Comparison of ENCODE assay signal across 1 cellular context in the genomic region with DNA sequence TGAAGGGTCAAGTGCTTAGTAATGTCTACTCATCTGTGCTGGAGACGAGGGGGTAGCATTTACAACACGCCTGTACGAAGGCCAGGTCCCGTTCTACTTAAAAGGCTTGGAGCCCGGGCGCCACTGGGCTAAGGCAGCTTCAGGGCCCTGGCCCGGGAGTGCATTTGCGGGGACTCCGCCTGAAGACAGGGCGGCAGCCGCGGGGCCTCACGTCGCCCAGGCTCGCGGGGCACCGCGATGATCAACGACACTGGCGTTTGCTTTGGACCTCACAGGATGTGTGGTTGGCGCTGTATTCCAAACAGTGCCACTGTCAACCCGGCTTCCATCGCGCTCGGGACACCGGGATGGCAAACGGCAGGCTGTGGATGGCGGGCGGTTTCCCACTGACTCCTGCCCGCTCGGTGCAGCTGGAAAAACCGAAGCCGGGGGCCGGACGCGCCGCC.
TF ChIP-seq lines count a peak whose summit lies in the region.

No MANE protein-coding gene starts in this region.

TF ChIP-seq in K562, 482 proteins besides CTCF, POLR2A, EP300 and RAD21 (continued from another document and continues in another):
- TF ChIP-seq, protein P1, sequence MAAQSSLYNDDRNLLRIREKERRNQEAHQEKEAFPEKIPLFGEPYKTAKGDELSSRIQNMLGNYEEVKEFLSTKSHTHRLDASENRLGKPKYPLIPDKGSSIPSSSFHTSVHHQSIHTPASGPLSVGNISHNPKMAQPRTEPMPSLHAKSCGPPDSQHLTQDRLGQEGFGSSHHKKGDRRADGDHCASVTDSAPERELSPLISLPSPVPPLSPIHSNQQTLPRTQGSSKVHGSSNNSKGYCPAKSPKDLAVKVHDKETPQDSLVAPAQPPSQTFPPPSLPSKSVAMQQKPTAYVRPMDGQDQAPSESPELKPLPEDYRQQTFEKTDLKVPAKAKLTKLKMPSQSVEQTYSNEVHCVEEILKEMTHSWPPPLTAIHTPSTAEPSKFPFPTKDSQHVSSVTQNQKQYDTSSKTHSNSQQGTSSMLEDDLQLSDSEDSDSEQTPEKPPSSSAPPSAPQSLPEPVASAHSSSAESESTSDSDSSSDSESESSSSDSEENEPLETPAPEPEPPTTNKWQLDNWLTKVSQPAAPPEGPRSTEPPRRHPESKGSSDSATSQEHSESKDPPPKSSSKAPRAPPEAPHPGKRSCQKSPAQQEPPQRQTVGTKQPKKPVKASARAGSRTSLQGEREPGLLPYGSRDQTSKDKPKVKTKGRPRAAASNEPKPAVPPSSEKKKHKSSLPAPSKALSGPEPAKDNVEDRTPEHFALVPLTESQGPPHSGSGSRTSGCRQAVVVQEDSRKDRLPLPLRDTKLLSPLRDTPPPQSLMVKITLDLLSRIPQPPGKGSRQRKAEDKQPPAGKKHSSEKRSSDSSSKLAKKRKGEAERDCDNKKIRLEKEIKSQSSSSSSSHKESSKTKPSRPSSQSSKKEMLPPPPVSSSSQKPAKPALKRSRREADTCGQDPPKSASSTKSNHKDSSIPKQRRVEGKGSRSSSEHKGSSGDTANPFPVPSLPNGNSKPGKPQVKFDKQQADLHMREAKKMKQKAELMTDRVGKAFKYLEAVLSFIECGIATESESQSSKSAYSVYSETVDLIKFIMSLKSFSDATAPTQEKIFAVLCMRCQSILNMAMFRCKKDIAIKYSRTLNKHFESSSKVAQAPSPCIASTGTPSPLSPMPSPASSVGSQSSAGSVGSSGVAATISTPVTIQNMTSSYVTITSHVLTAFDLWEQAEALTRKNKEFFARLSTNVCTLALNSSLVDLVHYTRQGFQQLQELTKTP (IDR thresholded peaks at IDR 0.05; ENCODE audit: low read depth in 1 of 2, partially characterized antibody in 2 of 2), result no peak
- no peak for TF ChIP-seq NCOR1 (IDR thresholded peaks at IDR 0.05)
- TF ChIP-seq, protein P2, sequence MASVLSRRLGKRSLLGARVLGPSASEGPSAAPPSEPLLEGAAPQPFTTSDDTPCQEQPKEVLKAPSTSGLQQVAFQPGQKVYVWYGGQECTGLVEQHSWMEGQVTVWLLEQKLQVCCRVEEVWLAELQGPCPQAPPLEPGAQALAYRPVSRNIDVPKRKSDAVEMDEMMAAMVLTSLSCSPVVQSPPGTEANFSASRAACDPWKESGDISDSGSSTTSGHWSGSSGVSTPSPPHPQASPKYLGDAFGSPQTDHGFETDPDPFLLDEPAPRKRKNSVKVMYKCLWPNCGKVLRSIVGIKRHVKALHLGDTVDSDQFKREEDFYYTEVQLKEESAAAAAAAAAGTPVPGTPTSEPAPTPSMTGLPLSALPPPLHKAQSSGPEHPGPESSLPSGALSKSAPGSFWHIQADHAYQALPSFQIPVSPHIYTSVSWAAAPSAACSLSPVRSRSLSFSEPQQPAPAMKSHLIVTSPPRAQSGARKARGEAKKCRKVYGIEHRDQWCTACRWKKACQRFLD (CRISPR knock-in tag; IDR thresholded peaks at IDR 0.05), result 0 out of 2 replicates have a peak, but pooled peaks have one; percentile 11
- TF ChIP-seq, protein P3, sequence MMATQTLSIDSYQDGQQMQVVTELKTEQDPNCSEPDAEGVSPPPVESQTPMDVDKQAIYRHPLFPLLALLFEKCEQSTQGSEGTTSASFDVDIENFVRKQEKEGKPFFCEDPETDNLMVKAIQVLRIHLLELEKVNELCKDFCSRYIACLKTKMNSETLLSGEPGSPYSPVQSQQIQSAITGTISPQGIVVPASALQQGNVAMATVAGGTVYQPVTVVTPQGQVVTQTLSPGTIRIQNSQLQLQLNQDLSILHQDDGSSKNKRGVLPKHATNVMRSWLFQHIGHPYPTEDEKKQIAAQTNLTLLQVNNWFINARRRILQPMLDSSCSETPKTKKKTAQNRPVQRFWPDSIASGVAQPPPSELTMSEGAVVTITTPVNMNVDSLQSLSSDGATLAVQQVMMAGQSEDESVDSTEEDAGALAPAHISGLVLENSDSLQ (IDR thresholded peaks at IDR 0.05), result no peak
- TF ChIP-seq IRF2 (CRISPR knock-in tag; IDR thresholded peaks at IDR 0.05), result no peak
- no peak for TF ChIP-seq ESRRA (IDR thresholded peaks at IDR 0.05; ENCODE audit: borderline replicate concordance, low read depth)
- no peak for TF ChIP-seq ELF4 (CRISPR knock-in tag; IDR thresholded peaks at IDR 0.05)
- TF ChIP-seq, protein P4, sequence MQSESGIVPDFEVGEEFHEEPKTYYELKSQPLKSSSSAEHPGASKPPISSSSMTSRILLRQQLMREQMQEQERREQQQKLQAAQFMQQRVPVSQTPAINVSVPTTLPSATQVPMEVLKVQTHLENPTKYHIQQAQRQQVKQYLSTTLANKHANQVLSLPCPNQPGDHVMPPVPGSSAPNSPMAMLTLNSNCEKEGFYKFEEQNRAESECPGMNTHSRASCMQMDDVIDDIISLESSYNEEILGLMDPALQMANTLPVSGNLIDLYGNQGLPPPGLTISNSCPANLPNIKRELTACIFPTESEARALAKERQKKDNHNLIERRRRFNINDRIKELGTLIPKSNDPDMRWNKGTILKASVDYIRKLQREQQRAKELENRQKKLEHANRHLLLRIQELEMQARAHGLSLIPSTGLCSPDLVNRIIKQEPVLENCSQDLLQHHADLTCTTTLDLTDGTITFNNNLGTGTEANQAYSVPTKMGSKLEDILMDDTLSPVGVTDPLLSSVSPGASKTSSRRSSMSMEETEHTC (IDR thresholded peaks at IDR 0.05), result no peak
- TF ChIP-seq, protein P5, sequence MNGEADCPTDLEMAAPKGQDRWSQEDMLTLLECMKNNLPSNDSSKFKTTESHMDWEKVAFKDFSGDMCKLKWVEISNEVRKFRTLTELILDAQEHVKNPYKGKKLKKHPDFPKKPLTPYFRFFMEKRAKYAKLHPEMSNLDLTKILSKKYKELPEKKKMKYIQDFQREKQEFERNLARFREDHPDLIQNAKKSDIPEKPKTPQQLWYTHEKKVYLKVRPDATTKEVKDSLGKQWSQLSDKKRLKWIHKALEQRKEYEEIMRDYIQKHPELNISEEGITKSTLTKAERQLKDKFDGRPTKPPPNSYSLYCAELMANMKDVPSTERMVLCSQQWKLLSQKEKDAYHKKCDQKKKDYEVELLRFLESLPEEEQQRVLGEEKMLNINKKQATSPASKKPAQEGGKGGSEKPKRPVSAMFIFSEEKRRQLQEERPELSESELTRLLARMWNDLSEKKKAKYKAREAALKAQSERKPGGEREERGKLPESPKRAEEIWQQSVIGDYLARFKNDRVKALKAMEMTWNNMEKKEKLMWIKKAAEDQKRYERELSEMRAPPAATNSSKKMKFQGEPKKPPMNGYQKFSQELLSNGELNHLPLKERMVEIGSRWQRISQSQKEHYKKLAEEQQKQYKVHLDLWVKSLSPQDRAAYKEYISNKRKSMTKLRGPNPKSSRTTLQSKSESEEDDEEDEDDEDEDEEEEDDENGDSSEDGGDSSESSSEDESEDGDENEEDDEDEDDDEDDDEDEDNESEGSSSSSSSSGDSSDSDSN (IDR thresholded peaks at IDR 0.05; ENCODE audit: borderline replicate concordance in 1 of 2, low read depth in 2 of 2, low read length in 2 of 2), result peak in 1 of 2 experiments; percentile 66; a peak in 1 of 4 replicates
- TF ChIP-seq RFX7 (CRISPR knock-in tag; IDR thresholded peaks at IDR 0.05), result no peak
- TF ChIP-seq YY1 (IDR thresholded peaks at IDR 0.05; ENCODE audit: borderline replicate concordance in 1 of 3, control insufficient read depth in 1 of 3, extremely low read depth in 1 of 3, insufficient read depth in 3 of 3, insufficient read length in 1 of 3, insufficient replicate concordance in 2 of 3, low read depth in 1 of 3, low read length in 2 of 3), result no peak
- no peak for TF ChIP-seq BRD9 (IDR thresholded peaks at IDR 0.05; ENCODE audit: low read depth, partially characterized antibody)
- TF ChIP-seq, protein P6, sequence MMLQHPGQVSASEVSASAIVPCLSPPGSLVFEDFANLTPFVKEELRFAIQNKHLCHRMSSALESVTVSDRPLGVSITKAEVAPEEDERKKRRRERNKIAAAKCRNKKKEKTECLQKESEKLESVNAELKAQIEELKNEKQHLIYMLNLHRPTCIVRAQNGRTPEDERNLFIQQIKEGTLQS (IDR thresholded peaks at IDR 0.05), result no peak
- TF ChIP-seq, protein P6 (CRISPR knock-in tag; conservative IDR thresholded peaks at IDR 0.05), result no peak; the same call in 1 of the 2 replicates
- TF ChIP-seq CBFB (CRISPR knock-in tag; IDR thresholded peaks at IDR 0.05), result no peak
- no peak for TF ChIP-seq THRAP3 (IDR thresholded peaks at IDR 0.05; ENCODE audit: borderline replicate concordance)
- no peak for TF ChIP-seq MTF1 (CRISPR knock-in tag; IDR thresholded peaks at IDR 0.05; ENCODE audit: borderline replicate concordance)
- TF ChIP-seq, protein P7, sequence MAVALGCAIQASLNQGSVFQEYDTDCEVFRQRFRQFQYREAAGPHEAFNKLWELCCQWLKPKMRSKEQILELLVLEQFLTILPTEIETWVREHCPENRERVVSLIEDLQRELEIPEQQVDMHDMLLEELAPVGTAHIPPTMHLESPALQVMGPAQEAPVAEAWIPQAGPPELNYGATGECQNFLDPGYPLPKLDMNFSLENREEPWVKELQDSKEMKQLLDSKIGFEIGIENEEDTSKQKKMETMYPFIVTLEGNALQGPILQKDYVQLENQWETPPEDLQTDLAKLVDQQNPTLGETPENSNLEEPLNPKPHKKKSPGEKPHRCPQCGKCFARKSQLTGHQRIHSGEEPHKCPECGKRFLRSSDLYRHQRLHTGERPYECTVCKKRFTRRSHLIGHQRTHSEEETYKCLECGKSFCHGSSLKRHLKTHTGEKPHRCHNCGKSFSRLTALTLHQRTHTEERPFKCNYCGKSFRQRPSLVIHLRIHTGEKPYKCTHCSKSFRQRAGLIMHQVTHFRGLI (CRISPR knock-in tag; IDR thresholded peaks at IDR 0.05), result no peak
- TF ChIP-seq, protein P8, sequence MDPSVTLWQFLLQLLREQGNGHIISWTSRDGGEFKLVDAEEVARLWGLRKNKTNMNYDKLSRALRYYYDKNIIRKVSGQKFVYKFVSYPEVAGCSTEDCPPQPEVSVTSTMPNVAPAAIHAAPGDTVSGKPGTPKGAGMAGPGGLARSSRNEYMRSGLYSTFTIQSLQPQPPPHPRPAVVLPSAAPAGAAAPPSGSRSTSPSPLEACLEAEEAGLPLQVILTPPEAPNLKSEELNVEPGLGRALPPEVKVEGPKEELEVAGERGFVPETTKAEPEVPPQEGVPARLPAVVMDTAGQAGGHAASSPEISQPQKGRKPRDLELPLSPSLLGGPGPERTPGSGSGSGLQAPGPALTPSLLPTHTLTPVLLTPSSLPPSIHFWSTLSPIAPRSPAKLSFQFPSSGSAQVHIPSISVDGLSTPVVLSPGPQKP (CRISPR knock-in tag; IDR thresholded peaks at IDR 0.05), result no peak
- TF ChIP-seq, protein P9, sequence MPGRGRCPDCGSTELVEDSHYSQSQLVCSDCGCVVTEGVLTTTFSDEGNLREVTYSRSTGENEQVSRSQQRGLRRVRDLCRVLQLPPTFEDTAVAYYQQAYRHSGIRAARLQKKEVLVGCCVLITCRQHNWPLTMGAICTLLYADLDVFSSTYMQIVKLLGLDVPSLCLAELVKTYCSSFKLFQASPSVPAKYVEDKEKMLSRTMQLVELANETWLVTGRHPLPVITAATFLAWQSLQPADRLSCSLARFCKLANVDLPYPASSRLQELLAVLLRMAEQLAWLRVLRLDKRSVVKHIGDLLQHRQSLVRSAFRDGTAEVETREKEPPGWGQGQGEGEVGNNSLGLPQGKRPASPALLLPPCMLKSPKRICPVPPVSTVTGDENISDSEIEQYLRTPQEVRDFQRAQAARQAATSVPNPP (IDR thresholded peaks at IDR 0.05; ENCODE audit: borderline replicate concordance, insufficient read depth, insufficient read length), result no peak
- no peak for TF ChIP-seq PURB (CRISPR knock-in tag; IDR thresholded peaks at IDR 0.05; ENCODE audit: low read depth)
- peak; percentile 18; the same call in 1 of the 2 replicates for TF ChIP-seq SP1 (CRISPR knock-in tag; IDR thresholded peaks at IDR 0.05)
- TF ChIP-seq, protein P10, sequence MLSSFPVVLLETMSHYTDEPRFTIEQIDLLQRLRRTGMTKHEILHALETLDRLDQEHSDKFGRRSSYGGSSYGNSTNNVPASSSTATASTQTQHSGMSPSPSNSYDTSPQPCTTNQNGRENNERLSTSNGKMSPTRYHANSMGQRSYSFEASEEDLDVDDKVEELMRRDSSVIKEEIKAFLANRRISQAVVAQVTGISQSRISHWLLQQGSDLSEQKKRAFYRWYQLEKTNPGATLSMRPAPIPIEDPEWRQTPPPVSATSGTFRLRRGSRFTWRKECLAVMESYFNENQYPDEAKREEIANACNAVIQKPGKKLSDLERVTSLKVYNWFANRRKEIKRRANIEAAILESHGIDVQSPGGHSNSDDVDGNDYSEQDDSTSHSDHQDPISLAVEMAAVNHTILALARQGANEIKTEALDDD (IDR thresholded peaks at IDR 0.05), result no peak
- no peak for TF ChIP-seq CEBPG (CRISPR knock-in tag; IDR thresholded peaks at IDR 0.05)
- TF ChIP-seq CEBPG (tag; conservative IDR thresholded peaks at IDR 0.05 in 1 of 2, IDR thresholded peaks at IDR 0.05 in 1 of 2), result no peak
- TF ChIP-seq, protein P11, sequence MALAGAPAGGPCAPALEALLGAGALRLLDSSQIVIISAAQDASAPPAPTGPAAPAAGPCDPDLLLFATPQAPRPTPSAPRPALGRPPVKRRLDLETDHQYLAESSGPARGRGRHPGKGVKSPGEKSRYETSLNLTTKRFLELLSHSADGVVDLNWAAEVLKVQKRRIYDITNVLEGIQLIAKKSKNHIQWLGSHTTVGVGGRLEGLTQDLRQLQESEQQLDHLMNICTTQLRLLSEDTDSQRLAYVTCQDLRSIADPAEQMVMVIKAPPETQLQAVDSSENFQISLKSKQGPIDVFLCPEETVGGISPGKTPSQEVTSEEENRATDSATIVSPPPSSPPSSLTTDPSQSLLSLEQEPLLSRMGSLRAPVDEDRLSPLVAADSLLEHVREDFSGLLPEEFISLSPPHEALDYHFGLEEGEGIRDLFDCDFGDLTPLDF (CRISPR knock-in tag; IDR thresholded peaks at IDR 0.05), result no peak
- TF ChIP-seq BCOR (IDR thresholded peaks at IDR 0.05), result no peak
- no peak for TF ChIP-seq SMAD2 (IDR thresholded peaks at IDR 0.05; ENCODE audit: low read depth, low read length)
- TF ChIP-seq, protein P12, sequence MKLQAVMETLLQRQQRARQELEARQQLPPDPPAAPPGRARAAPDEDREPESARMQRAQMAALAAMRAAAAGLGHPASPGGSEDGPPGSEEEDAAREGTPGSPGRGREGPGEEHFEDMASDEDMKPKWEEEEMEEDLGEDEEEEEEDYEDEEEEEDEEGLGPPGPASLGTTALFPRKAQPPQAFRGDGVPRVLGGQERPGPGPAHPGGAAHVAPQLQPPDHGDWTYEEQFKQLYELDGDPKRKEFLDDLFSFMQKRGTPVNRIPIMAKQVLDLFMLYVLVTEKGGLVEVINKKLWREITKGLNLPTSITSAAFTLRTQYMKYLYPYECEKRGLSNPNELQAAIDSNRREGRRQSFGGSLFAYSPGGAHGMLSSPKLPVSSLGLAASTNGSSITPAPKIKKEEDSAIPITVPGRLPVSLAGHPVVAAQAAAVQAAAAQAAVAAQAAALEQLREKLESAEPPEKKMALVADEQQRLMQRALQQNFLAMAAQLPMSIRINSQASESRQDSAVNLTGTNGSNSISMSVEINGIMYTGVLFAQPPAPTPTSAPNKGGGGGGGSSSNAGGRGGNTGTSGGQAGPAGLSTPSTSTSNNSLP (IDR thresholded peaks at IDR 0.05; ENCODE audit: borderline replicate concordance, low read depth, low read length), result no peak
- no peak for TF ChIP-seq PYGO2 (tag; IDR thresholded peaks at IDR 0.05)
- TF ChIP-seq, protein P13, sequence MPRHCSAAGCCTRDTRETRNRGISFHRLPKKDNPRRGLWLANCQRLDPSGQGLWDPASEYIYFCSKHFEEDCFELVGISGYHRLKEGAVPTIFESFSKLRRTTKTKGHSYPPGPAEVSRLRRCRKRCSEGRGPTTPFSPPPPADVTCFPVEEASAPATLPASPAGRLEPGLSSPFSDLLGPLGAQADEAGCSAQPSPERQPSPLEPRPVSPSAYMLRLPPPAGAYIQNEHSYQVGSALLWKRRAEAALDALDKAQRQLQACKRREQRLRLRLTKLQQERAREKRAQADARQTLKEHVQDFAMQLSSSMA (CRISPR knock-in tag; IDR thresholded peaks at IDR 0.05), result no peak
- no peak for TF ChIP-seq TAF1 (IDR thresholded peaks at IDR 0.05; ENCODE audit: control insufficient read depth, extremely low read depth, insufficient read depth, low read length, severe bottlenecking)
- TF ChIP-seq FOXM1 (IDR thresholded peaks at IDR 0.05; ENCODE audit: low read depth), result no peak
- no peak for TF ChIP-seq FOXM1 (CRISPR knock-in tag; IDR thresholded peaks at IDR 0.05; ENCODE audit: low read depth)
